8 cellular contexts compared by ENCODE assay signal in the genomic region with DNA sequence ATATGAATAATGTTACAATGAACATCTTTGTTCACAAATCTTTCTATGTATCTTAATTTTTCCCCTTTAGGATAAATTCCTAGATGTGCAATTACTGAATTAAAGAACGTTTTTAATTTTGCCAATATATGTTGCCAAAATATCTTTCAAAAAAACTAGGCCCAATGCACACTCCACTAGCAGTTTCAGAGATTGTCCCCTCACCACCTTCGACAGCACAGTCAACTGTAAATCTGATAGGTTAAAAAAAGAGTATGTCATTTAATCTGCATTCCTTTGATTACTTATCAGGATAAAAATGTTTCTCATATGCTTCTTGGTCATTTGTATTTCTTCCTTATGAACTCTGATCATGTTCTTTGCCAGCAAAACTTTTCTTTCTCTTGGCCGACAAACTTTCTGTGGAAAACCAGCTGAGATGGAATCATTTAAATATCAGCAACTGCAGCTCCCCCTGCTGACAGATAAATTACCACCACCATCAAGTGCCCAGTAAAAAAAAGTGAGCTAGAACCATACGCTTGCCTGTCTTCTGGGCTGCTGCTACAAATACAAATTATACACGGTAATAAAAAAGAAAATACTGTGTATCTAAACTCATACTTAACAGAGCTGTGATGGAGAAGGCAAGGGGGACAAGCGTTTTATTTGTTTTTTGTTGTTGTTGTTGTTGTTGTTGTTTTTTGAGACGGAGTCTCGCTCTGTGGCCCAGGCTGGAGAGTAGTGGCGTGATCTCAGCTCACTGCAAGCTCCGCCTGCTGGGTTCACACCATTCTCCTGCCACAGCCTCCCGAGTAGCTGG. TPM values are rescaled to one million over a fixed set of nuclear protein-coding genes. Genes with fewer than 3 reads are reported as not detected.
DNase-seq lines count a peak whose midpoint lies in the region; ATAC-seq and TF ChIP-seq lines count a peak whose summit lies in the region.

No MANE protein-coding gene starts in this region.

- TF ChIP-seq POLR2A in prostate gland (IDR thresholded peaks at IDR 0.05) = no peak

- no peaks in the 10 kb centered on the region for H3K27me3 Mint-ChIP-seq in activated naive CD8-positive, alpha-beta T cell treated with anti-CD3 and anti-CD28 coated beads for 36 hours
- no peaks in the 10 kb centered on the region for H3K27me3 Mint-ChIP-seq in glutamatergic neuron (ENCODE audit: unreplicated experiment)

- no peaks in the 10 kb centered on the region for H3K27me3 ChIP-seq in Karpas-422 (ENCODE audit: low read length)
- H3K27me3 ChIP-seq in prostate gland (replicated peaks; ENCODE audit: insufficient read depth) = no peaks in the 10 kb centered on the region

- no peak overlapping the region for H3K4me3 Mint-ChIP-seq in activated naive CD8-positive, alpha-beta T cell treated with anti-CD3 and anti-CD28 coated beads for 36 hours
- no peak overlapping the region for H3K4me3 Mint-ChIP-seq in glutamatergic neuron (ENCODE audit: unreplicated experiment)

- H3K36me3 ChIP-seq in Karpas-422 (ENCODE audit: insufficient read depth, low read length) = peaks cover 31% of the 10 kb centered on the region
- H3K36me3 ChIP-seq in prostate gland = no peaks in the 10 kb centered on the region

- peaks cover 25% of the 10 kb centered on the region for H3K4me1 Mint-ChIP-seq in activated naive CD8-positive, alpha-beta T cell treated with anti-CD3 and anti-CD28 coated beads for 36 hours
- no peaks in the 10 kb centered on the region for H3K4me1 Mint-ChIP-seq in glutamatergic neuron (ENCODE audit: low read depth, unreplicated experiment)

- no peaks in the 10 kb centered on the region for H4K20me1 ChIP-seq in Karpas-422 (ENCODE audit: insufficient read depth, low read depth, low read length)

- H3K4me1 ChIP-seq in Karpas-422 (ENCODE audit: low read length) = peaks cover 10% of the 10 kb centered on the region
- no peaks in the 10 kb centered on the region for H3K4me1 ChIP-seq in prostate gland (replicated peaks)

- H3K9me2 ChIP-seq in Karpas-422 (replicated peaks; ENCODE audit: insufficient read depth, low read length) = no peaks in the 10 kb centered on the region

- TF ChIP-seq CTCF in glutamatergic neuron (IDR thresholded peaks at IDR 0.05; ENCODE audit: partially characterized antibody, unreplicated experiment) = peak; percentile 84
- TF ChIP-seq CTCF in prostate gland (IDR thresholded peaks at IDR 0.05) = peak; percentile 38 to 87 (median 78)

- H3K27ac ChIP-seq in Karpas-422 (ENCODE audit: low read length) (no peak overlapping the region), prostate gland (no peak overlapping the region)

- H3K27ac Mint-ChIP-seq in activated naive CD8-positive, alpha-beta T cell treated with anti-CD3 and anti-CD28 coated beads for 36 hours = no peak overlapping the region
- H3K27ac Mint-ChIP-seq in glutamatergic neuron (ENCODE audit: unreplicated experiment) = no peak overlapping the region

- ATAC-seq in GM21423 (IDR thresholded peaks at IDR 0.05; ENCODE audit: unreplicated experiment) (no peak), HG02884 (IDR thresholded peaks at IDR 0.05; ENCODE audit: unreplicated experiment) (no peak)

- peaks cover 21% of the 10 kb centered on the region for H3K36me3 Mint-ChIP-seq in activated naive CD8-positive, alpha-beta T cell treated with anti-CD3 and anti-CD28 coated beads for 36 hours
- H3K36me3 Mint-ChIP-seq in glutamatergic neuron (ENCODE audit: unreplicated experiment) = peaks cover 4% of the 10 kb centered on the region

- H3K9me3 ChIP-seq in Karpas-422 (ENCODE audit: low read length) (no peaks in the 10 kb centered on the region), prostate gland (no peaks in the 10 kb centered on the region)

- intact Hi-C loops in prostate gland (cut with DNase I) = loop anchor here (2.0 to 5.0 kb wide), 2 partner anchors 176 to 210 kb away; no protein-coding TSS in a partner anchor

- H3K79me2 ChIP-seq in Karpas-422 (ENCODE audit: low read length) = peaks cover 92% of the 10 kb centered on the region

- DNase-seq in DMS153 (lab: John Stamatoyannopoulos, UW) (peak; percentile 6), Karpas-422 (peak; percentile 90), RKO (ENCODE audit: low spot score) (peak; percentile 68), glutamatergic neuron (peak; percentile 47), prostate gland (ENCODE audit: low spot score) (peak; percentile 73)
- peak; percentile 29 for DNase-seq in activated naive CD8-positive, alpha-beta T cell treated with anti-CD3 and anti-CD28 coated beads for 36 hours

- 50% methylated on average over 11 of the region's 11 CpGs for WGBS in prostate gland

- no peak overlapping the region for H3K9ac ChIP-seq in Karpas-422 (ENCODE audit: low read length)

- H3K4me3 ChIP-seq in Karpas-422 (ENCODE audit: low read length) (no peak overlapping the region), prostate gland (no peak overlapping the region)

- H2AFZ ChIP-seq in Karpas-422 (ENCODE audit: low read length) = no peak overlapping the region

- H3K9me3 Mint-ChIP-seq in activated naive CD8-positive, alpha-beta T cell treated with anti-CD3 and anti-CD28 coated beads for 36 hours = no peaks in the 10 kb centered on the region
- H3K9me3 Mint-ChIP-seq in glutamatergic neuron (ENCODE audit: unreplicated experiment) = peaks cover 1% of the 10 kb centered on the region

- no peak overlapping the region for H3K4me2 ChIP-seq in Karpas-422 (ENCODE audit: low read depth, low read length, poor library complexity, severe bottlenecking)

RNA-seq across cellular contexts. Expression of a gene that starts 19.6 kb away (rescaled TPM):
- 127 and 153 TPM in 2 replicates for total RNA-seq in Karpas-422 (2014; rRNA removed; shearing (Covaris generic); ENCODE audit: low replicate concordance)
- total RNA-seq in activated naive CD8-positive, alpha-beta T cell treated with anti-CD3 and anti-CD28 coated beads for 36 hours = 10 to 100 TPM; 60.9 to 65.5 TPM
- 191 TPM for total RNA-seq in glutamatergic neuron (ENCODE audit: unreplicated experiment)
- total RNA-seq in prostate gland = 100 to 1,000 TPM in 1 of 2 donors, 10 to 100 TPM in 1; 60.4 to 109 TPM

Comparison
In these comparisons a context has a peak if more than half of its experiments do, and no peak if none do; other contexts are left out.
1. DNase-seq: peak in every context shown above with its lines; median percentile 90 in Karpas-422; 73 in prostate gland; 68 in RKO; 47 in glutamatergic neuron; 29 in activated naive CD8-positive, alpha-beta T cell treated with anti-CD3 and anti-CD28 coated beads for 36 hours; 6 in DMS153.